Comparison of ENCODE assay signal across 8 cellular contexts in genomic region chr3:40584625-40585189, GRCh38.
DNase-seq lines count a peak whose midpoint lies in the region; ATAC-seq and TF ChIP-seq lines count a peak whose summit lies in the region.

No MANE protein-coding gene starts in this region.

- no peak for ATAC-seq in HG02870 (IDR thresholded peaks at IDR 0.05; ENCODE audit: unreplicated experiment)

- H3K9me3 ChIP-seq in iPS-20b (ENCODE audit: insufficient read depth, low read depth, low read length), result no peaks in the 10 kb centered on the region

- no peak overlapping the region for H3K4me3 ChIP-seq in WI38 (ENCODE audit: low read depth, low read length)
- peak overlapping the region; percentile 59 for H3K4me3 ChIP-seq in iPS-20b (ENCODE audit: low read length)

- no peaks in the 10 kb centered on the region for H3K36me3 ChIP-seq in iPS-20b (ENCODE audit: insufficient read depth, low read depth, low read length)

- in situ Hi-C loops in T47D (cut with HindIII; ENCODE audit: low pct_unique_long_range_greater_than_20kb, low sequenced_read_pairs), result no loop called here

- peaks cover 6% of the 10 kb centered on the region; the same call in 1 of the 2 replicates for H3K4me1 ChIP-seq in iPS-20b (ENCODE audit: insufficient read depth, low read length)

- H3K9ac ChIP-seq in iPS-20b (ENCODE audit: low read depth, low read length), result no peak overlapping the region

- no peak overlapping the region for H3K27ac ChIP-seq in iPS-20b (ENCODE audit: low read length)

- TF ChIP-seq CTCF in WI38 (IDR thresholded peaks at IDR 0.05; ENCODE audit: low read depth, low read length), result peak; percentile 96

- H3K27me3 ChIP-seq in iPS-20b (ENCODE audit: insufficient read depth, low read length), result peaks cover 11% of the 10 kb centered on the region

- DNase-seq in DMS 273 (lab: John Stamatoyannopoulos, UW; ENCODE audit: unreplicated experiment) (peak; percentile 88), GOT3 (lab: John Stamatoyannopoulos, UW) (peak; percentile 58), NCI-H146 (lab: John Stamatoyannopoulos, UW) (peak; percentile 40), T47D (ENCODE audit: low read depth in 1 of 2, low spot score in 1 of 2) (peak; percentile 28 to 77), smooth muscle cell of the brain vasculature (ENCODE audit: low read depth, low spot score) (peak; percentile 88)
